Comparison of ENCODE assay signal across 19 cellular contexts in the genomic region with DNA sequence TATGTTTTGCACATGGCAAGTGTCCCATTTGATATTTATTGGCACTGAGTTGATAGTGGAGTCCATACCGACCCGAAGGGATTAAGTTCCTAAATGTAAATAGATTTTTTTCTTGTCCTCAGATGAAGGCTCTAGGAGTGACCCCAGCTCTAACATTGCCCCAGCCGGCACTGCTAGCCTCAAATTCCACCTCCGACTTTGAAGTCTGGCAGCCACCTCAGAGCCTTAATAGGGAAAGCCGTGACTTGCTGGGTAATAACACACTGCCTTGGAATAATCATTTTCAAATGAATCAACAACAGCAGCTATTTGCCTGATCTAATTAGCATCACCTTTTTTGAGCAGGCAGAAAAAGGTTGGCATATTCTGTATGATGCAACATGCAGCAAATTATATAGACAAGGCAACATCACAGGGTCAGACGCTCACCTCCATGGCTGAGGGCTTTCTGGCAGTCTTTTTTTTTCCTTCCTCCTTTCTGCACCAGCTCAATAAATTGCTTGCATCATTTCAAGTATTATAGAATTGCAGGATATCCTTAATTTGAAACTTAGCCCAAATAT.
"Had no signal": no experiment of that assay in that cellular context is flagged by ENCODE, and none has a peak within 500 bp of the region (broad histone marks: within the 10 kb centered on the region; RNA-seq: fewer than 3 reads in every experiment).

No MANE protein-coding gene starts in this region.

- H3K4me1 ChIP-seq: foreskin keratinocyte, lower lobe of right lung, upper lobe of right lung had no signal

- H3K4me3 ChIP-seq: hepatocyte, lower lobe of right lung, thoracic aorta, upper lobe of right lung had no signal

- H3K9me3 ChIP-seq: lower lobe of right lung, thoracic aorta, upper lobe of right lung had no signal

- ATAC-seq: activated naive CD8-positive, alpha-beta T cell treated with anti-CD3 and anti-CD28 coated beads, Interleukin-2, amount 50 U/mL, for 24 hours; foreskin keratinocyte; left cardiac atrium; lower lobe of right lung; naive thymus-derived CD8-positive, alpha-beta T cell; stimulated activated naive B cell treated with anti-CD40 and anti-IgM and Interleukin-4, amounts not matched to agents 10 μg/mL and 1 μg/mL and 100 μg/mL, for 72 hours; upper lobe of right lung had no signal

- H3K4me2 ChIP-seq: hepatocyte had no signal

- H3K79me2 ChIP-seq: hepatocyte had no signal

- H3K36me3 ChIP-seq: lower lobe of right lung, thoracic aorta, upper lobe of right lung had no signal

- H3K27ac ChIP-seq: epithelial cell of prostate, foreskin keratinocyte, hepatocyte, lower lobe of right lung, thoracic aorta, upper lobe of right lung had no signal

- H3K27me3 ChIP-seq: foreskin keratinocyte, hepatocyte, upper lobe of right lung had no signal

- H2AFZ ChIP-seq: hepatocyte had no signal

- DNase-seq: activated CD4-positive, alpha-beta T cell treated with anti-CD3 and anti-CD28 coated beads, Interleukin-2, amount 50 U/mL, for 1 hour; activated CD4-positive, CD25-positive, alpha-beta regulatory T cell treated with anti-CD3 and anti-CD28 coated beads, Interleukin-2, amount 50 U/mL, for 72 hours; activated CD8-positive, alpha-beta memory T cell treated with anti-CD3 and anti-CD28 coated beads, Interleukin-2, amount 50 U/mL, for 48 hours; activated effector memory CD4-positive, alpha-beta T cell treated with Interleukin-2 at 50 U/mL for 16 hours; activated naive CD4-positive, alpha-beta T cell treated with anti-CD3 and anti-CD28 coated beads, Interleukin-2, amount 10 ng/mL, durations not matched to agents 7 days and 5 days; activated naive CD8-positive, alpha-beta T cell treated with anti-CD3 and anti-CD28 coated beads, Interleukin-2, amount 50 U/mL, for 24 hours; activated T-cell treated with anti-CD3 and anti-CD28 coated beads, Interleukin-2, amount 50 U/mL, for 48 hours; anterior cingulate cortex; caudate nucleus; endodermal cell; foreskin keratinocyte; left cardiac atrium; lower lobe of right lung; naive thymus-derived CD8-positive, alpha-beta T cell; stimulated activated naive B cell treated with anti-CD40 and anti-IgM and Interleukin-4, amounts not matched to agents 10 μg/mL and 1 μg/mL and 100 μg/mL, for 72 hours; upper lobe of right lung had no signal
